Comparison of ENCODE assay signal across 18 cellular contexts in genomic region chr12:105740337-105740736, GRCh38.
A peak's percentile ranks its signal among the peaks of the same experiment; 100 is the strongest.
DNase-seq lines count a peak whose midpoint lies in the region; ATAC-seq and TF ChIP-seq lines count a peak whose summit lies in the region.
"Had no signal": no experiment of that assay in that cellular context is flagged by ENCODE, and none has a peak within 500 bp of the region (broad histone marks: within the 10 kb centered on the region; RNA-seq: fewer than 3 reads in every experiment).

No MANE protein-coding gene starts in this region.

- no peaks in the 10 kb centered on the region for H3K9me3 ChIP-seq in HUES64 (ENCODE audit: insufficient read depth, low read depth, low read length)
- no peaks in the 10 kb centered on the region for H3K9me3 ChIP-seq in CD8-positive, alpha-beta T cell (ENCODE audit: low read length)
- H3K9me3 ChIP-seq: suprapubic skin had no signal

- peaks cover 3% of the 10 kb centered on the region for H3K27me3 Mint-ChIP-seq in CD8-positive, alpha-beta T cell (ENCODE audit: low read depth)
- H3K27me3 Mint-ChIP-seq: CD4-positive, CD25-positive, alpha-beta regulatory T cell had no signal

- peak overlapping the region; percentile 65 for H3K27ac ChIP-seq in HUES64 (ENCODE audit: low read depth, low read length)
- H3K27ac ChIP-seq in CD8-positive, alpha-beta T cell (ENCODE audit: low read depth, low read length): no peak overlapping the region
- H3K27ac ChIP-seq: foreskin keratinocyte, suprapubic skin, VCaP had no signal

- H3K4me1 ChIP-seq in HUES64 (ENCODE audit: insufficient read depth, low read length): peaks cover 54% of the 10 kb centered on the region
- no peaks in the 10 kb centered on the region for H3K4me1 ChIP-seq in CD8-positive, alpha-beta T cell (ENCODE audit: insufficient read depth, low read length)

- no peaks in the 10 kb centered on the region for H3K9me3 Mint-ChIP-seq in CD8-positive, alpha-beta T cell
- H3K9me3 Mint-ChIP-seq: activated CD4-positive, alpha-beta memory T cell treated with anti-CD3 and anti-CD28 coated beads for 36 hours; activated naive CD4-positive, alpha-beta T cell treated with anti-CD3 and anti-CD28 coated beads for 36 hours; T-helper 1 cell treated with Interleukin-12 subunit alpha and Interleukin-12 subunit beta and Interleukin-4 antibody, amounts not matched to agents 30 μg/mL and 1 μg/mL, for 36 hours had no signal

- TF ChIP-seq CTCF in CD8-positive, alpha-beta T cell (IDR thresholded peaks at IDR 0.05): no peak

- H3K27me3 ChIP-seq in HUES64 (ENCODE audit: insufficient read depth, low read length): no peaks in the 10 kb centered on the region
- H3K27me3 ChIP-seq in CD8-positive, alpha-beta T cell (ENCODE audit: insufficient read depth, low read length): peaks cover 4% of the 10 kb centered on the region
- H3K27me3 ChIP-seq: foreskin keratinocyte, suprapubic skin had no signal

- intact Hi-C loops in CD8-positive, alpha-beta T cell (cut with DNase I, micrococcal nuclease): no loop called here

- POLR2A ChIA-PET in CD8-positive, alpha-beta T cell (lab: Charles Lee): no interaction called here

- 3% methylated on average over 2 of the region's 2 CpGs for WGBS in HUES64

- H3K27ac Mint-ChIP-seq in CD8-positive, alpha-beta T cell: no peak overlapping the region
- H3K27ac Mint-ChIP-seq: activated CD4-positive, alpha-beta memory T cell treated with anti-CD3 and anti-CD28 coated beads for 36 hours; activated naive CD4-positive, alpha-beta T cell treated with anti-CD3 and anti-CD28 coated beads for 36 hours; CD4-positive, CD25-positive, alpha-beta regulatory T cell; T-helper 1 cell treated with Interleukin-12 subunit alpha and Interleukin-12 subunit beta and Interleukin-4 antibody, amounts not matched to agents 30 μg/mL and 1 μg/mL, for 36 hours had no signal

- H3K36me3 Mint-ChIP-seq in CD8-positive, alpha-beta T cell: no peaks in the 10 kb centered on the region
- H3K36me3 Mint-ChIP-seq: activated CD4-positive, alpha-beta memory T cell treated with anti-CD3 and anti-CD28 coated beads for 36 hours; CD4-positive, CD25-positive, alpha-beta regulatory T cell had no signal

- H3K9ac ChIP-seq in HUES64 (ENCODE audit: low read depth, low read length): no peak overlapping the region

- CTCF ChIA-PET in CD8-positive, alpha-beta T cell (lab: Charles Lee): no interaction called here

- no peaks in the 10 kb centered on the region for H3K36me3 ChIP-seq in HUES64 (ENCODE audit: insufficient read depth, low read length)
- H3K36me3 ChIP-seq in CD8-positive, alpha-beta T cell (ENCODE audit: insufficient read depth, low read length): no peaks in the 10 kb centered on the region
- H3K36me3 ChIP-seq: suprapubic skin had no signal

- DNase-seq in Ammon's horn (ENCODE audit: low spot score) (peak; percentile 11), cerebellar cortex (ENCODE audit: low spot score) (peak; percentile 83), left kidney (ENCODE audit: low read depth, low spot score) (peak; percentile 42), HUDEP-2 (lab: John Stamatoyannopoulos, UW; ENCODE audit: unreplicated experiment in 76 of 76) (no peak), NCI-H226 (no peak)
- no peak for DNase-seq in CD8-positive, alpha-beta T cell
- DNase-seq: activated CD4-positive, alpha-beta memory T cell treated with anti-CD3 and anti-CD28 coated beads for 36 hours; activated naive CD4-positive, alpha-beta T cell treated with anti-CD3 and anti-CD28 coated beads for 36 hours; CD4-positive, CD25-positive, alpha-beta regulatory T cell; foreskin keratinocyte; NCI-H187 had no signal

- ATAC-seq in CD8-positive, alpha-beta T cell: no peak
- ATAC-seq in HG03139 (IDR thresholded peaks at IDR 0.05; ENCODE audit: unreplicated experiment): no peak
- ATAC-seq: foreskin keratinocyte, HCT116, left colon had no signal

- no peak overlapping the region for H3K4me3 Mint-ChIP-seq in CD8-positive, alpha-beta T cell
- H3K4me3 Mint-ChIP-seq: activated CD4-positive, alpha-beta memory T cell treated with anti-CD3 and anti-CD28 coated beads for 36 hours; activated naive CD4-positive, alpha-beta T cell treated with anti-CD3 and anti-CD28 coated beads for 36 hours; CD4-positive, CD25-positive, alpha-beta regulatory T cell; T-helper 1 cell treated with Interleukin-12 subunit alpha and Interleukin-12 subunit beta and Interleukin-4 antibody, amounts not matched to agents 30 μg/mL and 1 μg/mL, for 36 hours had no signal

- no peak overlapping the region for H3K4me3 ChIP-seq in HUES64 (ENCODE audit: low read length)
- no peak overlapping the region for H3K4me3 ChIP-seq in CD8-positive, alpha-beta T cell (ENCODE audit: low read depth, low read length)
- H3K4me3 ChIP-seq: suprapubic skin had no signal

- H3K4me1 Mint-ChIP-seq in CD8-positive, alpha-beta T cell (ENCODE audit: low read depth): no peaks in the 10 kb centered on the region
- H3K4me1 Mint-ChIP-seq: CD4-positive, CD25-positive, alpha-beta regulatory T cell had no signal

Comparison
In these comparisons a context has a peak if more than half of its experiments do, and no peak if none do; other contexts are left out.
1. DNase-seq: peak in Ammon's horn (single experiment), cerebellar cortex (single experiment) and left kidney (single experiment); none in CD8-positive, alpha-beta T cell (0 of 7), HUDEP-2 (0 of 76) and NCI-H226 (single experiment).